In the genomic region with DNA sequence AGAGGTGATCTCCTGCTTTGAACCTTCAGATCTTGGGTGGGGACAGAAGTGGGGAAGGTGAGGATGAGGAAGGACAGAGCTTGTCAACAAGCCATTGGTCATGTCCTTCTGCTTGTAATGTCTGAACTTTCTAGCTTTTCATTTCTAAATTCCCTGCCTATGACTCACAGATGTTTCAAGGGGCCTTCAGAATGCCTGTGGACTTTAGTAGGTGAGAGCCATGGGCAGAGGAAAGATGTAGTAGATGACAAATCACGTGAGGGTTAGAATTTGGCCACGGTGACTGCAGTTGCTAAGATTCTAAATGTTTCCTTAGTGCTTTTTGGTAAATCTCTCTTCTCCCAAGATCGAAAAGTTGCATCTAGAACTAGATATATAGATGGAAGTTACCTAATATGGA, we compare ENCODE assay signal across 14 cellular contexts. TPM values are rescaled to one million over a fixed set of nuclear protein-coding genes. Genes with fewer than 3 reads are reported as not detected.
DNase-seq lines count a peak whose midpoint lies in the region; ATAC-seq, FAIRE-seq and TF ChIP-seq lines count a peak whose summit lies in the region.
"Had no signal": no experiment of that assay in that cellular context is flagged by ENCODE, and none has a peak within 500 bp of the region (broad histone marks: within the 10 kb centered on the region; RNA-seq: fewer than 3 reads in every experiment).

No MANE protein-coding gene starts in this region.

- no TSS peak for BruUV-seq in HepG2 (replicated peaks; lab: Mats Ljungman, UMichigan)

- TF ChIP-seq CTCF in HepG2 (CRISPR knock-in tag; IDR thresholded peaks at IDR 0.05), result no peak
- no peak for TF ChIP-seq CTCF in right lobe of liver (IDR thresholded peaks at IDR 0.05)
- no peak for TF ChIP-seq CTCF in RWPE1 (conservative IDR thresholded peaks at IDR 0.05; ENCODE audit: low read depth)
- TF ChIP-seq CTCF in fibroblast of mammary gland (conservative IDR thresholded peaks at IDR 0.05; ENCODE audit: control insufficient read depth, insufficient read depth, low read depth, low read length), result no peak
- no peak for TF ChIP-seq CTCF in endodermal cell (conservative IDR thresholded peaks at IDR 0.05)

- peaks cover 10% of the 10 kb centered on the region for H3K27me3 Mint-ChIP-seq in endodermal cell (ENCODE audit: insufficient read depth)
- H3K27me3 Mint-ChIP-seq: activated T-cell treated with anti-CD3 and anti-CD28 coated beads, Interleukin-2, amount 50 U/mL, for 24 hours had no signal

- intact Hi-C loops in HepG2 (cut with micrococcal nuclease; ENCODE audit: unreplicated experiment) (no loop called here), right lobe of liver (cut with DNase I) (no loop called here)

- H3K79me2 ChIP-seq in HepG2 (ENCODE audit: insufficient read depth, low read length), result no peaks in the 10 kb centered on the region

- H3K27me3 ChIP-seq in HepG2 (ENCODE audit: control insufficient read depth in 1 of 2, insufficient read depth in 2 of 2, low read length in 2 of 2) (no peaks in the 10 kb centered on the region; a peak in 2 of 5 replicates), right lobe of liver (no peaks in the 10 kb centered on the region), endodermal cell (ENCODE audit: control insufficient read depth, insufficient read depth, low read length, poor library complexity, severe bottlenecking) (peaks cover 13% of the 10 kb centered on the region)
- H3K27me3 ChIP-seq: spleen had no signal

- no peak overlapping the region for H3K4me3 Mint-ChIP-seq in endodermal cell
- H3K4me3 Mint-ChIP-seq: activated T-cell treated with anti-CD3 and anti-CD28 coated beads, Interleukin-2, amount 50 U/mL, for 24 hours; H9 had no signal

- no peaks in the 10 kb centered on the region for H3K4me1 Mint-ChIP-seq in endodermal cell
- H3K4me1 Mint-ChIP-seq: H9 had no signal

- no peak; the same call in 1 of the 3 replicates for ATAC-seq in HepG2
- no peak for ATAC-seq in right lobe of liver

- TF ChIP-seq POLR2A in HepG2 (IDR thresholded peaks at IDR 0.05; ENCODE audit: insufficient read depth in 1 of 2, low read depth in 2 of 2, low read length in 2 of 2), result no peak
- no peak for TF ChIP-seq POLR2A in right lobe of liver (IDR thresholded peaks at IDR 0.05)

- no peak overlapping the region for H2AFZ ChIP-seq in HepG2 (ENCODE audit: low read length)

- no peak overlapping the region for H3K9ac ChIP-seq in HepG2 (ENCODE audit: insufficient read depth, low read depth, low read length)
- no peak overlapping the region for H3K9ac ChIP-seq in endodermal cell (ENCODE audit: extremely low read depth, low read length, poor library complexity, severe bottlenecking)

- TF ChIP-seq EP300 in HepG2 (IDR thresholded peaks at IDR 0.05; ENCODE audit: low read depth in 2 of 2, low read length in 2 of 2) (no peak), HepG2 (CRISPR knock-in tag; IDR thresholded peaks at IDR 0.05; ENCODE audit: borderline replicate concordance) (no peak)

- no peaks in the 10 kb centered on the region for H4K20me1 ChIP-seq in HepG2 (ENCODE audit: insufficient read depth, low read length)

- no peaks in the 10 kb centered on the region for H3K9me3 Mint-ChIP-seq in endodermal cell
- H3K9me3 Mint-ChIP-seq: activated T-cell treated with anti-CD3 and anti-CD28 coated beads, Interleukin-2, amount 50 U/mL, for 24 hours; H9 had no signal

- no peaks in the 10 kb centered on the region for H3K36me3 ChIP-seq in HepG2 (replicated peaks in 1 of 2; ENCODE audit: control insufficient read depth in 1 of 2, insufficient read depth in 2 of 2, low read length in 2 of 2)
- no peaks in the 10 kb centered on the region for H3K36me3 ChIP-seq in right lobe of liver
- H3K36me3 ChIP-seq in endodermal cell (ENCODE audit: control insufficient read depth, insufficient read depth, low read length), result no peaks in the 10 kb centered on the region
- H3K36me3 ChIP-seq: spleen had no signal

- CTCF ChIA-PET in HepG2 (lab: Yijun Ruan, JAX; ENCODE audit: low intra/inter-chr PET ratio, low total read pairs), result no interaction called here
- CTCF ChIA-PET in RWPE1 (lab: Yijun Ruan, JAX), result no interaction called here

- no peak for TF ChIP-seq RAD21 in HepG2 (CRISPR knock-in tag; IDR thresholded peaks at IDR 0.05)

- peak; percentile 56 for DNase-seq in HepG2 (ENCODE audit: low spot score)
- DNase-seq in right lobe of liver, result no peak
- peak; percentile 20 for DNase-seq in RWPE1 (ENCODE audit: low spot score)
- peak; percentile 27 for DNase-seq in fibroblast of mammary gland (ENCODE audit: low read depth)
- DNase-seq in endodermal cell, result no peak
- no peak for DNase-seq in GM19240 (ENCODE audit: insufficient read length, low spot score)
- DNase-seq in ureter (ENCODE audit: low spot score), result no peak
- DNase-seq in NCI-H2196 treated with DMSO at 0.1 percent for 48 hours (lab: John Stamatoyannopoulos, UW; ENCODE audit: unreplicated experiment), result no peak
- DNase-seq: activated CD4-positive, CD25-positive, alpha-beta regulatory T cell treated with anti-CD3 and anti-CD28 coated beads, Interleukin-2, amount 50 U/mL, for 72 hours; activated T-cell treated with anti-CD3 and anti-CD28 coated beads, Interleukin-2, amount 50 U/mL, for 24 hours; H9; occipital lobe; spleen had no signal

- H3K4me2 ChIP-seq in HepG2 (ENCODE audit: low read depth, low read length), result 0 out of 2 replicates have a peak overlapping the region, but pooled peaks have one; percentile 8

- in situ Hi-C loops in HepG2 (cut with HindIII; ENCODE audit: extremely low pct_ligation_motif_present, low pct_unique_long_range_greater_than_20kb), result no loop called here

- WGBS in HepG2 (ENCODE audit: low lambda C conversion rate), result 17% methylated on average over 3 of the region's 3 CpGs
- 79% methylated on average over 3 of the region's 3 CpGs for WGBS in right lobe of liver (ENCODE audit: insufficient coverage, low coverage, low lambda C conversion rate, missing lambda C conversion rate)
- WGBS in endodermal cell (ENCODE audit: insufficient coverage in 1 of 2, insufficient read length in 1 of 2), 2 experiments, result 77 to 97% methylated on average over 3 of the region's 3 CpGs

- H3K4me1 ChIP-seq in HepG2 (ENCODE audit: insufficient read depth, low read length), result peaks cover 7% of the 10 kb centered on the region
- H3K4me1 ChIP-seq in right lobe of liver, result no peaks in the 10 kb centered on the region
- no peaks in the 10 kb centered on the region for H3K4me1 ChIP-seq in endodermal cell (ENCODE audit: control insufficient read depth, insufficient read depth, low read length)
- H3K4me1 ChIP-seq: spleen had no signal

- H3K9me3 ChIP-seq in HepG2 (ENCODE audit: low read length) (no peaks in the 10 kb centered on the region), right lobe of liver (no peaks in the 10 kb centered on the region), endodermal cell (ENCODE audit: control insufficient read depth, low read length) (no peaks in the 10 kb centered on the region)

- H3K27ac Mint-ChIP-seq in endodermal cell, result no peak overlapping the region
- H3K27ac Mint-ChIP-seq: activated T-cell treated with anti-CD3 and anti-CD28 coated beads, Interleukin-2, amount 50 U/mL, for 24 hours; H9 had no signal

- H3K27ac ChIP-seq in HepG2 (ENCODE audit: extremely low read length, insufficient read depth, low read length), result no peak overlapping the region
- H3K27ac ChIP-seq in right lobe of liver, result no peak overlapping the region
- H3K27ac ChIP-seq in RWPE1, result no peak overlapping the region
- no peak overlapping the region for H3K27ac ChIP-seq in endodermal cell (ENCODE audit: low read depth, low read length)
- H3K27ac ChIP-seq: HL-60, spleen had no signal

- no peaks in the 10 kb centered on the region for H3K36me3 Mint-ChIP-seq in endodermal cell (ENCODE audit: low read depth)

- POLR2A ChIA-PET in HepG2 (lab: Yijun Ruan, JAX) (interaction anchor here (1.9 to 2.4 kb wide), 2 partner anchors 19 to 30 kb away, joined by 7 to 9 read pairs; a partner anchor contains a TSS), RWPE1 (lab: Yijun Ruan, JAX; ENCODE audit: low non-redundant PET) (interaction anchor here (0.6 kb wide), 1 partner anchor 234 kb away, joined by 3 read pairs; no protein-coding TSS in a partner anchor)

- FAIRE-seq in HepG2 (lab: Jason Lieb, UNC), result no peak

- H3K4me3 ChIP-seq in HepG2 (replicated peaks in 1 of 3; ENCODE audit: insufficient read depth in 1 of 3, low read depth in 2 of 3, low read length in 3 of 3), result no peak overlapping the region
- H3K4me3 ChIP-seq in right lobe of liver, result no peak overlapping the region
- H3K4me3 ChIP-seq in fibroblast of mammary gland (ENCODE audit: control insufficient read depth, low read depth, low read length), result no peak overlapping the region
- no peak overlapping the region for H3K4me3 ChIP-seq in endodermal cell (ENCODE audit: low read length)
- H3K4me3 ChIP-seq: spleen had no signal

RNA-seq across cellular contexts. Expression of a gene that starts 18.7 kb away (rescaled TPM):
- total RNA-seq in HepG2 (2016; rRNA removed; fragmentation: Illumina TruSeq; extraction: Trizol) (6.9 and 10.1 TPM in 2 replicates), right lobe of liver (10 to 100 TPM; 24.3 to 28.5 (median 26.8) TPM), endodermal cell (10 to 100 TPM; 27.2 to 46.9 TPM), ureter (26.6 TPM)
- 2.9 and 3.5 TPM in 2 replicates for total RNA-seq in HepG2 (2016; cell fraction: cytosol; rRNA removed; fragmentation: Illumina TruSeq; extraction: Trizol; ENCODE audit: low read depth)
- 7.6 and 9.8 TPM in 2 replicates for total RNA-seq in HepG2 (2016; cell fraction: insoluble cytoplasmic fraction; rRNA removed; fragmentation: Illumina TruSeq; extraction: Trizol)
- 9.4 and 10.1 TPM in 2 replicates for total RNA-seq in HepG2 (2016; cell fraction: membrane; rRNA removed; fragmentation: Illumina TruSeq; extraction: Trizol)
- 4.8 and 5.8 TPM in 2 replicates for total RNA-seq in HepG2 (2016; cell fraction: nucleus; rRNA removed; fragmentation: Illumina TruSeq; extraction: Trizol)
- 8.4 TPM in 2 replicates for polyA plus RNA-seq in HepG2 (2011; rRNA removed)
- polyA plus RNA-seq in HepG2 (2011; cell fraction: cytosol; rRNA removed), result 6.0 and 8.1 TPM in 2 replicates
- polyA plus RNA-seq in HepG2 (2011; cell fraction: nucleus; rRNA removed), result 2.7 and 3.6 TPM in 2 replicates
- 7.8 and 8.1 TPM in 2 replicates for polyA plus RNA-seq in HepG2 (2012)
- 3.6 and 3.7 TPM in 2 replicates for polyA plus RNA-seq in HepG2 (2016; cell fraction: cytosol; fragmentation: Illumina TruSeq; extraction: Trizol; ENCODE audit: low read depth)
- 9.2 and 9.4 TPM in 2 replicates for polyA plus RNA-seq in HepG2 (2016; cell fraction: insoluble cytoplasmic fraction; fragmentation: Illumina TruSeq; extraction: Trizol; ENCODE audit: low read depth)
- 6.7 and 7.3 TPM in 2 replicates for polyA plus RNA-seq in HepG2 (2016; cell fraction: membrane; fragmentation: Illumina TruSeq; extraction: Trizol; ENCODE audit: low read depth)
- polyA plus RNA-seq in HepG2 (2016; cell fraction: nucleus; fragmentation: Illumina TruSeq; extraction: Trizol; ENCODE audit: insufficient read depth, low read depth), result 5.8 and 6.1 TPM in 2 replicates
- 5.8 and 9.0 TPM in 2 replicates for polyA minus RNA-seq in HepG2 (2011; rRNA and poly(A)+ RNA removed; ENCODE audit: low replicate concordance)
- 5.5 and 6.2 TPM in 2 replicates for polyA minus RNA-seq in HepG2 (2011; cell fraction: cytosol; rRNA and poly(A)+ RNA removed)
- polyA minus RNA-seq in HepG2 (2011; cell fraction: nucleus; rRNA and poly(A)+ RNA removed), result 13.5 and 13.8 TPM in 2 replicates
- polyA plus RNA-seq in endodermal cell (2013, experiment 1 of 2), result 17.4 TPM
- 17.3 TPM for polyA plus RNA-seq in endodermal cell (2013, experiment 2 of 2)

RNA-seq across cellular contexts. Expression of a gene that starts 30.3 kb away (rescaled TPM):
- total RNA-seq in HepG2 (2016; rRNA removed; fragmentation: Illumina TruSeq; extraction: Trizol) (46.6 and 69.1 TPM in 2 replicates), right lobe of liver (10 to 100 TPM; 41.9 to 74.2 (median 48.4) TPM), endodermal cell (10 to 100 TPM; 28.1 to 42.5 TPM), ureter (77.0 TPM)
- total RNA-seq in HepG2 (2016; cell fraction: cytosol; rRNA removed; fragmentation: Illumina TruSeq; extraction: Trizol; ENCODE audit: low read depth), result 75.4 and 77.4 TPM in 2 replicates
- total RNA-seq in HepG2 (2016; cell fraction: insoluble cytoplasmic fraction; rRNA removed; fragmentation: Illumina TruSeq; extraction: Trizol), result 45.6 and 69.2 TPM in 2 replicates
- 44.8 and 48.7 TPM in 2 replicates for total RNA-seq in HepG2 (2016; cell fraction: membrane; rRNA removed; fragmentation: Illumina TruSeq; extraction: Trizol)
- 37.1 and 40.3 TPM in 2 replicates for total RNA-seq in HepG2 (2016; cell fraction: nucleus; rRNA removed; fragmentation: Illumina TruSeq; extraction: Trizol)
- polyA plus RNA-seq in HepG2 (2011; rRNA removed), result 33.8 and 45.7 TPM in 2 replicates
- 38.7 and 54.1 TPM in 2 replicates for polyA plus RNA-seq in HepG2 (2011; cell fraction: cytosol; rRNA removed)
- polyA plus RNA-seq in HepG2 (2011; cell fraction: nucleus; rRNA removed), result 18.4 and 20.7 TPM in 2 replicates
- polyA plus RNA-seq in HepG2 (2012), result 38.8 and 40.2 TPM in 2 replicates
- 2.3 and 2.6 TPM in 2 replicates for polyA plus RNA-seq in HepG2 (2016; cell fraction: cytosol; fragmentation: Illumina TruSeq; extraction: Trizol; ENCODE audit: low read depth)
- polyA plus RNA-seq in HepG2 (2016; cell fraction: insoluble cytoplasmic fraction; fragmentation: Illumina TruSeq; extraction: Trizol; ENCODE audit: low read depth), result 45.8 and 48.8 TPM in 2 replicates
- 11.5 and 13.5 TPM in 2 replicates for polyA plus RNA-seq in HepG2 (2016; cell fraction: membrane; fragmentation: Illumina TruSeq; extraction: Trizol; ENCODE audit: low read depth)
- polyA plus RNA-seq in HepG2 (2016; cell fraction: nucleus; fragmentation: Illumina TruSeq; extraction: Trizol; ENCODE audit: insufficient read depth, low read depth), result 29.0 and 30.6 TPM in 2 replicates
- 16.0 and 66.0 TPM in 2 replicates for polyA minus RNA-seq in HepG2 (2011; rRNA and poly(A)+ RNA removed; ENCODE audit: low replicate concordance)
- 50.3 and 55.0 TPM in 2 replicates for polyA minus RNA-seq in HepG2 (2011; cell fraction: cytosol; rRNA and poly(A)+ RNA removed)
- 53.4 and 59.3 TPM in 2 replicates for polyA minus RNA-seq in HepG2 (2011; cell fraction: nucleus; rRNA and poly(A)+ RNA removed)
- 20.0 TPM for polyA plus RNA-seq in endodermal cell (2013, experiment 1 of 2)
- polyA plus RNA-seq in endodermal cell (2013, experiment 2 of 2), result 17.4 TPM

Comparison
In these comparisons a context has a peak if more than half of its experiments do, and no peak if none do; other contexts are left out.
1. DNase-seq: peak in HepG2 (single experiment), RWPE1 (single experiment) and fibroblast of mammary gland (single experiment); none in right lobe of liver (0 of 3), endodermal cell (single experiment), GM19240 (single experiment), ureter (single experiment) and NCI-H2196 treated with DMSO at 0.1 percent for 48 hours (single experiment).